In the genomic region with DNA sequence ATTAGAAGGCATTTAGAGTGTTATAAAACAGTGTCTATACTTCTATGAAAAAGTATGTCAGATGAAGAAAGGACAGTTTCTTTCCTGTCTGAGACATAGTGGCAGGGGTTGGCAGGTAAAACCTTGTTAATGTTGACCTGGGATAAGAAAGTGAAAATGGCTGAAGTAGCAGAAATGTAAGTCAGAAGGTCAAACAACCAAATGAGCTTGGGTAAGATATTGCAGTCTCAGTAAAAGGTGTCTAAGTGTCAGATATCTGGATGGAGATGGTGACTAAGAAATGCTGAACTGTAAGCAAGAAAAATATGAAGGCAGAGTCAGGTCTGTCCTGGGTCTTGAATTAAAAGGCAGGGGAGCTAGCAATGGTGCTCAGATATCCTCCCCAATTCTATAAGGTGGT, we compare ENCODE assay signal across 8 cellular contexts.
"Had no signal": no experiment of that assay in that cellular context is flagged by ENCODE, and none has a peak within 500 bp of the region (broad histone marks: within the 10 kb centered on the region; RNA-seq: fewer than 3 reads in every experiment).

No MANE protein-coding gene starts in this region.

- H3K4me3 ChIP-seq: GM23248, HAP-1 had no signal

- H3K4me3 Mint-ChIP-seq: HFFc6, IgD-negative memory B cell had no signal

- H3K27ac ChIP-seq: GM23248 had no signal

- H3K36me3 Mint-ChIP-seq: IgD-negative memory B cell had no signal

- H3K36me3 ChIP-seq: HAP-1 had no signal

- ATAC-seq: HCT116 had no signal

- H3K9ac ChIP-seq: GM23248 had no signal

- DNase-seq: GM23248, GOT3, H7, HFFc6, KBM-7 had no signal

- H3K27me3 Mint-ChIP-seq: IgD-negative memory B cell had no signal

- H3K9me3 Mint-ChIP-seq: HFFc6 had no signal

- H3K9me3 ChIP-seq: HAP-1 had no signal

- H3K4me1 Mint-ChIP-seq: IgD-negative memory B cell had no signal

- H3K27ac Mint-ChIP-seq: HFFc6, IgD-negative memory B cell had no signal

- H3K4me1 ChIP-seq: HAP-1 had no signal

- H2AFZ ChIP-seq: GM23248 had no signal
